ENCODE assay signal across 8 cellular contexts in genomic region chr16:90077757-90078593, GRCh38. TPM values are rescaled to one million over a fixed set of nuclear protein-coding genes. Genes with fewer than 3 reads are reported as not detected.
DNase-seq lines count a peak whose midpoint lies in the region; ATAC-seq and TF ChIP-seq lines count a peak whose summit lies in the region.

No MANE protein-coding gene starts in this region.

- H3K27me3 ChIP-seq in adipocyte (replicated peaks; ENCODE audit: control insufficient read depth, insufficient read depth, low read length), result peaks cover 20% of the 10 kb centered on the region
- H3K27me3 ChIP-seq in gastrocnemius medialis, result no peaks in the 10 kb centered on the region

- intact Hi-C loops in gastrocnemius medialis (cut with DNase I; ENCODE audit: low total_unique reads), result no loop called here

- TF ChIP-seq CTCF in AG10803 (conservative IDR thresholded peaks at IDR 0.05; ENCODE audit: low read length), result peak; percentile 24; the same call in 1 of the 2 replicates
- TF ChIP-seq CTCF in gastrocnemius medialis (IDR thresholded peaks at IDR 0.05 in 4 of 5, conservative IDR thresholded peaks at IDR 0.05 in 1 of 5), result no peak

- DNase-seq in AG10803 (ENCODE audit: low read depth), result peak; percentile 40
- DNase-seq in NCI-H748 treated with DMSO at 0.1 percent for 48 hours (lab: John Stamatoyannopoulos, UW), result peak; percentile 10
- peak; percentile 41 for DNase-seq in adipocyte (ENCODE audit: low read depth)
- peak; percentile 23 for DNase-seq in iPS DF 19.7 (ENCODE audit: low read depth, low spot score)
- DNase-seq in gastrocnemius medialis, result no peak

- no peak for TF ChIP-seq POLR2A in gastrocnemius medialis (IDR thresholded peaks at IDR 0.05)

- H3K4me3 ChIP-seq in AG10803 (ENCODE audit: low read length) (peak overlapping the region; percentile 55), adipocyte (ENCODE audit: low read length) (peak overlapping the region; percentile 78), gastrocnemius medialis (peak overlapping the region; percentile 40 to 66 (median 52))

- H3K4me1 ChIP-seq in adipocyte (ENCODE audit: control insufficient read depth, insufficient read depth, low read length) (peaks cover 7% of the 10 kb centered on the region), gastrocnemius medialis (peaks cover 4 to 5% of the 10 kb centered on the region in 2 donors)

- H3K9me3 ChIP-seq in adipocyte (ENCODE audit: control insufficient read depth, low read length) (no peaks in the 10 kb centered on the region), gastrocnemius medialis (no peaks in the 10 kb centered on the region)

- peak; percentile 29 for ATAC-seq in GM18499 (IDR thresholded peaks at IDR 0.05; ENCODE audit: insufficient read depth, unreplicated experiment)
- ATAC-seq in HG03066 (IDR thresholded peaks at IDR 0.05; ENCODE audit: low read depth, unreplicated experiment), result peak; percentile 53
- peak; percentile 25 to 32 for ATAC-seq in gastrocnemius medialis
- ATAC-seq in GM19328 (IDR thresholded peaks at IDR 0.05; ENCODE audit: unreplicated experiment), result no peak

- peak overlapping the region; percentile 37 to 69 (median 50) for H3K27ac ChIP-seq in gastrocnemius medialis

- in situ Hi-C loops in gastrocnemius medialis (cut with MboI; ENCODE audit: low sequenced_read_pairs in 4 of 4), result no loop called here

- H3K36me3 ChIP-seq in adipocyte (ENCODE audit: control insufficient read depth, insufficient read depth, low read length, severe bottlenecking), result no peaks in the 10 kb centered on the region
- no peaks in the 10 kb centered on the region for H3K36me3 ChIP-seq in gastrocnemius medialis

- H3K9ac ChIP-seq in adipocyte (ENCODE audit: low read length), result peak overlapping the region; percentile 64

RNA-seq across cellular contexts. Expression of gene PRDM7, which starts 0.8 kb away (rescaled TPM):
- total RNA-seq in gastrocnemius medialis, result not detected

RNA-seq across cellular contexts. Expression of gene DBNDD1, which starts 58.7 kb away (rescaled TPM):
- 10 to 100 TPM in 3 of 4 donors, 1 to 10 TPM in 1; 9.3 to 25.9 (median 23.7) TPM for total RNA-seq in gastrocnemius medialis

Comparison
In these comparisons a context has a peak if more than half of its experiments do, and no peak if none do; other contexts are left out.
1. DNase-seq: peak in AG10803 (single experiment), NCI-H748 treated with DMSO at 0.1 percent for 48 hours (single experiment), adipocyte (single experiment) and iPS DF 19.7 (single experiment); none in gastrocnemius medialis (0 of 2).
2. Peak in every context shown above with its lines, with median percentiles within 50 percentile points of each other: H3K4me3 ChIP-seq.